11 cellular contexts compared by ENCODE assay signal in the genomic region with DNA sequence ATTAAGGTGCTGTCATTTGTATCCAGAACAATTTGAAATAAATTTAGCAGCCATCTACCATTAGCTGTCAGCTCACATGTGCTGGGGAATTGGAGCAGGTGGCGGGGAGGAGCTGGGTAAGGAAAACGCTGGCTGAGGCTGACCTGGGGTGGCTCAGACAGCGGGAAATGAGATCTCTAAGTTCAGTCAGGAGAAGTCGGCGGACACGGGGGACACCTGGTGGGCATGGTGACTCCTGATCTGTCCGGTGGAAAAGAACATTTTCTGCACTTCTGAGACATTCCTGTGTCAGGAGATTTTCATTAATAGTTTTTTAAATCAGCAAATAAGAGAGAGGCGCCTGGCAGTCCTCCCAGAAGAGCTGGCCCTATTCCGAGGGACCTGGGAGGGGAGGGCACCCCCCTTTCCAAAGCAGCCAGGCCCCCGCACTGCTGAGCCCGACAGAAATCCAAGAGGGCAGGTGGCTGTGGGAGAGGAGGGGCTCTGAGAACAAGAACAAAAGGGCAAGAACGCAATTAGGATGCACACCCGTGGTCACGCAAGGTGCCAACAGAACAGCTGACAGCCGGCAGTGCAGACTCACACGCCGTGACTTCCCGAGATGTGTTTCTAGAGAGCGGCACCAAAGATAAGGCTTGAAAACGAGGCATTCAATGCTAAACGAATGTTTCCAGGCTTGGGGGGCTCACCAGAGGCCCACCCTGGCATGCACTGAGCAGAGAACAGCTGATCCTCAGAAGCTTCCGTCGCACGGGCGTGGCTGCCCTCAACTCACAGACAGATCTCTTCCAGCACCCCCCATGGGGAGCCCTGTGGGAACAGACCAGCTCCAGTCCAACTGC. TPM values are rescaled to one million over a fixed set of nuclear protein-coding genes. Genes with fewer than 3 reads are reported as not detected.
DNase-seq lines count a peak whose midpoint lies in the region; ATAC-seq and TF ChIP-seq lines count a peak whose summit lies in the region.
"Had no signal": no experiment of that assay in that cellular context is flagged by ENCODE, and none has a peak within 500 bp of the region (broad histone marks: within the 10 kb centered on the region; RNA-seq: fewer than 3 reads in every experiment).

No MANE protein-coding gene starts in this region.

- H3K36me3 ChIP-seq in breast epithelium (no peaks in the 10 kb centered on the region), mammary epithelial cell (ENCODE audit: insufficient read depth, low read length) (peaks cover 2% of the 10 kb centered on the region), mesendoderm (ENCODE audit: control insufficient read depth, insufficient read depth, low read length) (no peaks in the 10 kb centered on the region)

- peaks cover 70% of the 10 kb centered on the region for H3K79me2 ChIP-seq in mammary epithelial cell (ENCODE audit: insufficient read depth, low read length)
- H3K79me2 ChIP-seq in mesendoderm (ENCODE audit: control insufficient read depth, insufficient read depth, low read length): no peaks in the 10 kb centered on the region

- no peak overlapping the region for H3K9ac ChIP-seq in mammary epithelial cell (ENCODE audit: insufficient read depth, low read length)
- H3K9ac ChIP-seq in mesendoderm (ENCODE audit: low read length): no peak overlapping the region

- in situ Hi-C loops in mammary epithelial cell (cut with MboI; ENCODE audit: low sequenced_read_pairs in 2 of 2): no loop called here

- H3K4me2 ChIP-seq in mammary epithelial cell (ENCODE audit: insufficient read depth, low read depth, low read length) (no peak overlapping the region), mesendoderm (ENCODE audit: low read length) (no peak overlapping the region)

- no peak overlapping the region for H3K18ac ChIP-seq in mesendoderm (ENCODE audit: low read length)

- H3K23ac ChIP-seq in mesendoderm (ENCODE audit: low read length): no peak overlapping the region

- H2BK120ac ChIP-seq in mesendoderm (ENCODE audit: low read depth, low read length): no peak overlapping the region

- no peak for TF ChIP-seq POLR2A in breast epithelium (IDR thresholded peaks at IDR 0.05)

- H3K27me3 ChIP-seq in breast epithelium: no peaks in the 10 kb centered on the region
- no peaks in the 10 kb centered on the region for H3K27me3 ChIP-seq in mammary epithelial cell (ENCODE audit: insufficient read depth, low read length)
- H3K27me3 ChIP-seq in mesendoderm (ENCODE audit: insufficient read depth, low read length, poor library complexity): no peaks in the 10 kb centered on the region

- peaks cover 13 to 15% of the 10 kb centered on the region in 2 donors for H3K9me3 ChIP-seq in breast epithelium
- H3K9me3 ChIP-seq in mammary epithelial cell (replicated peaks; ENCODE audit: insufficient read depth, low read length): peaks cover 15% of the 10 kb centered on the region

- DNase-seq in breast epithelium (ENCODE audit: low spot score in 2 of 2): peak; percentile 18 to 25
- DNase-seq in mammary epithelial cell: no peak
- DNase-seq in choroid plexus epithelial cell (ENCODE audit: low read depth): peak; percentile 21
- peak; percentile 94 for DNase-seq in myocyte (ENCODE audit: low read depth)
- DNase-seq in SIG-M5 treated with dmso at 0.1 percent for 504 hours (lab: John Stamatoyannopoulos, UW; ENCODE audit: unreplicated experiment): no peak
- no peak for DNase-seq in stimulated activated naive CD4-positive, alpha-beta T cell treated with Interleukin-2 at 50 U/mL for 16 hours (lab: John Stamatoyannopoulos, UW)
- no peak for DNase-seq in mesendoderm
- DNase-seq: activated CD4-positive, alpha-beta T cell treated with anti-CD3 and anti-CD28 coated beads for 4 hours; Karpas-422 had no signal

- no peak overlapping the region for H3K4ac ChIP-seq in mesendoderm (ENCODE audit: low read depth, low read length)

- H2AFZ ChIP-seq in mammary epithelial cell (ENCODE audit: low read depth, low read length): no peak overlapping the region

- H3K4me1 ChIP-seq in breast epithelium (no peaks in the 10 kb centered on the region), mammary epithelial cell (ENCODE audit: insufficient read depth, low read length) (no peaks in the 10 kb centered on the region), mesendoderm (ENCODE audit: control insufficient read depth, low read depth, low read length) (no peaks in the 10 kb centered on the region)

- no peak overlapping the region for H4K8ac ChIP-seq in mesendoderm (ENCODE audit: low read depth, low read length)

- H4K20me1 ChIP-seq in mammary epithelial cell (ENCODE audit: insufficient read depth, low read length): no peaks in the 10 kb centered on the region

- ATAC-seq in GM21723 (IDR thresholded peaks at IDR 0.05; ENCODE audit: unreplicated experiment): no peak

- no peak overlapping the region for H2BK15ac ChIP-seq in mesendoderm (replicated peaks; ENCODE audit: low read depth)

- no peak overlapping the region for H3K56ac ChIP-seq in mesendoderm (ENCODE audit: low read length)

- no peak for TF ChIP-seq CTCF in breast epithelium (IDR thresholded peaks at IDR 0.05)
- TF ChIP-seq CTCF in mammary epithelial cell (conservative IDR thresholded peaks at IDR 0.05 in 1 of 2, IDR thresholded peaks at IDR 0.05 in 1 of 2; ENCODE audit: extremely low read depth in 1 of 2, insufficient read depth in 1 of 2, low read depth in 1 of 2, low read length in 2 of 2): no peak
- peak; percentile 36 for TF ChIP-seq CTCF in choroid plexus epithelial cell (conservative IDR thresholded peaks at IDR 0.05; ENCODE audit: low read depth, low read length)

- H2BK5ac ChIP-seq in mesendoderm (ENCODE audit: low read length): no peak overlapping the region

- H3K27ac ChIP-seq in breast epithelium (no peak overlapping the region), mammary epithelial cell (ENCODE audit: insufficient read depth, low read depth, low read length) (no peak overlapping the region), mesendoderm (ENCODE audit: low read depth, low read length) (no peak overlapping the region)
- H3K27ac ChIP-seq: RWPE1 had no signal

- H3K4me3 ChIP-seq in breast epithelium (no peak overlapping the region), mammary epithelial cell (replicated peaks in 1 of 3; ENCODE audit: insufficient read depth in 1 of 3, low read depth in 2 of 3, low read length in 3 of 3) (no peak overlapping the region), choroid plexus epithelial cell (ENCODE audit: low read depth, low read length) (no peak overlapping the region), mesendoderm (ENCODE audit: low read length) (no peak overlapping the region)

- no peak overlapping the region for H2AK5ac ChIP-seq in mesendoderm (ENCODE audit: low read length)

- no peak overlapping the region for H4K5ac ChIP-seq in mesendoderm (ENCODE audit: low read length)

- dilution Hi-C loops in mammary epithelial cell (cut with HindIII; ENCODE audit: low sequenced_read_pairs): loop anchor here (5.0 kb wide), 3 partner anchors 52 to 98 kb away; no protein-coding TSS in a partner anchor

- intact Hi-C loops in breast epithelium (cut with DNase I; ENCODE audit: low total_unique reads) (no loop called here), mammary epithelial cell (cut with micrococcal nuclease) (no loop called here)

- BruUV-seq in mammary epithelial cell (replicated peaks; lab: Mats Ljungman, UMichigan): no TSS peak

- WGBS in mammary epithelial cell (ENCODE audit: low coverage, missing lambda C conversion rate): 79% methylated on average over 17 of the region's 25 CpGs
- WGBS in mesendoderm (ENCODE audit: extremely low coverage, insufficient coverage, low lambda C conversion rate): no CpG with 5 or more reads among the region's 25 CpGs

- CTCF ChIA-PET in mammary epithelial cell (lab: Charles Lee; ENCODE audit: low non-redundant PET): no interaction called here

- H3K79me1 ChIP-seq in mesendoderm (ENCODE audit: low read length): no peaks in the 10 kb centered on the region

RNA-seq across cellular contexts. Expression of a gene that starts 26.4 kb away (rescaled TPM):
- 100 to 1,000 TPM in 1 of 3 donors, 10 to 100 TPM in 2; 45.2 to 141 (median 65.9) TPM for total RNA-seq in breast epithelium
- 10 to 100 TPM; 40.0 to 42.7 TPM for total RNA-seq in mammary epithelial cell
- 28.8 TPM for polyA plus RNA-seq in mammary epithelial cell
- polyA minus RNA-seq in mammary epithelial cell: 40.9 TPM
- 51.4 and 65.1 TPM in 2 replicates for total RNA-seq in myocyte
- 39.4 TPM for polyA plus RNA-seq in myocyte (2012)
- 5.5 TPM for polyA plus RNA-seq in mesendoderm (2013, experiment 1 of 2)
- polyA plus RNA-seq in mesendoderm (2013, experiment 2 of 2): 5.6 TPM

RNA-seq across cellular contexts. Expression of a gene that starts 39.4 kb away (rescaled TPM):
- total RNA-seq in breast epithelium (10 to 100 TPM; 24.6 to 42.1 (median 38.3) TPM), mammary epithelial cell (10 to 100 TPM; 14.2 to 33.8 TPM), myocyte (not detected in 2 replicates)
- 21.0 TPM for polyA plus RNA-seq in mammary epithelial cell
- 22.9 TPM for polyA minus RNA-seq in mammary epithelial cell
- 2.4 TPM for polyA plus RNA-seq in myocyte (2012)
- 0.18 TPM for polyA plus RNA-seq in mesendoderm (2013, experiment 1 of 2)
- 0.08 TPM for polyA plus RNA-seq in mesendoderm (2013, experiment 2 of 2)

Comparison
In these comparisons a context has a peak if more than half of its experiments do, and no peak if none do; other contexts are left out.
1. DNase-seq: peak in breast epithelium (2 of 2), choroid plexus epithelial cell (single experiment) and myocyte (single experiment); none in mammary epithelial cell (single experiment), SIG-M5 treated with dmso at 0.1 percent for 504 hours (single experiment), stimulated activated naive CD4-positive, alpha-beta T cell treated with Interleukin-2 at 50 U/mL for 16 hours (single experiment) and mesendoderm (single experiment).
2. RNA of a gene that starts 39.4 kb away (total RNA-seq): 24.6 to 42.1 TPM in breast epithelium and 14.2 to 33.8 TPM in mammary epithelial cell; not detected in myocyte; every median in the first group is over 10 times any median in the second.